Comparison of ENCODE assay signal across 9 cellular contexts in the genomic region with DNA sequence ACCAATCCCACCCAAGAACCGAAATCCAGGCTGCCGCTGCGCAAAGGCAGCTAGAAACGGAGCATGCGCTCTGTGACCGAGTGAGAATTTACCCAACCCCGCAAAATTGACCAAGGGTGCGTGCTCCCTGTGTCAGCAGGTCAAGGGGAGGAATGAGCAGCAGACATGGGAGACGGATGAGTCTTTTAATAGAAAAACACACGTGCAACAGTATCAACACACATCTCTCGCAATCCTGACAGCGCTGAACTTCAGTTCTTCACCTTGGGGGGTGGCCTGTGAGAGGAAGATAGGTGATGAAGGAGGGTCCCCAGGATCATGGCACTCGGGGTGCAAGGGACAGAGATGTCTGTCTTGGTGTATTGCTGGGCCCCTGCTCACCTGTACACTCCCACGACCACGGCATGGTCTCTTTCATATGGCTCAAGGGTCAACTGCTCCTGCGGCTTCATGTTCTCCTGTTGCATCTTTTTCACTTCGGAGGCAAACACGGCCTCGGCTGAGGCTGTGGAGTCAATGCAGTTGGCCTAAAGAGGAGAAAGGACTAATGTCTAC. TPM values are rescaled to one million over a fixed set of nuclear protein-coding genes. Genes with fewer than 3 reads are reported as not detected.
DNase-seq lines count a peak whose midpoint lies in the region; ATAC-seq and TF ChIP-seq lines count a peak whose summit lies in the region.
"Had no signal": no experiment of that assay in that cellular context is flagged by ENCODE, and none has a peak within 500 bp of the region (broad histone marks: within the 10 kb centered on the region; RNA-seq: fewer than 3 reads in every experiment).

No MANE protein-coding gene starts in this region.

- H3K27ac ChIP-seq in brain microvascular endothelial cell (no peak overlapping the region), uterus (peak overlapping the region; percentile 89)

- ATAC-seq in mucosa of descending colon (no peak), GM18870 (IDR thresholded peaks at IDR 0.05; ENCODE audit: unreplicated experiment) (no peak)

- no peaks in the 10 kb centered on the region for H3K27me3 ChIP-seq in brain microvascular endothelial cell (replicated peaks)
- no peaks in the 10 kb centered on the region for H3K27me3 ChIP-seq in uterus

- no peaks in the 10 kb centered on the region for H3K9me3 ChIP-seq in mucosa of descending colon
- H3K9me3 ChIP-seq in uterus, result no peaks in the 10 kb centered on the region

- TF ChIP-seq POLR2A in uterus (IDR thresholded peaks at IDR 0.05), result no peak

- peaks cover 13% of the 10 kb centered on the region for H3K4me1 ChIP-seq in mucosa of descending colon (ENCODE audit: low read depth)
- H3K4me1 ChIP-seq in uterus, result peaks cover 0 to 14% of the 10 kb centered on the region in 2 donors

- DNase-seq in stimulated activated naive CD4-positive, alpha-beta T cell treated with Interleukin-2 at 50 U/mL for 16 hours (lab: John Stamatoyannopoulos, UW), result peak; percentile 11
- DNase-seq in stimulated activated naive CD4-positive, alpha-beta T cell (lab: John Stamatoyannopoulos, UW), result no peak
- DNase-seq in brain microvascular endothelial cell, result no peak
- DNase-seq in mucosa of descending colon, result no peak
- no peak for DNase-seq in uterus
- no peak for DNase-seq in stimulated activated CD4-positive, alpha-beta T cell treated with anti-CD3 and anti-CD28 coated beads, Interleukin-2, amount 100 ng/mL, for 48 hours
- DNase-seq in NCI-H1105 (lab: John Stamatoyannopoulos, UW), result no peak

- in situ Hi-C loops in brain microvascular endothelial cell (cut with HindIII; ENCODE audit: low pct_ligation_motif_present, low sequenced_read_pairs), result no loop called here

- H3K36me3 ChIP-seq in brain microvascular endothelial cell (replicated peaks) (peaks cover 53% of the 10 kb centered on the region), mucosa of descending colon (ENCODE audit: low read depth) (no peaks in the 10 kb centered on the region), uterus (no peaks in the 10 kb centered on the region)

- intact Hi-C loops in mucosa of descending colon (cut with DNase I, micrococcal nuclease), result no loop called here
- intact Hi-C loops in uterus (cut with DNase I; ENCODE audit: low total_unique reads), result no loop called here

- H3K4me3 ChIP-seq in brain microvascular endothelial cell (ENCODE audit: low read depth, low read length), result peak overlapping the region; percentile 80
- peak overlapping the region; percentile 94 for H3K4me3 ChIP-seq in mucosa of descending colon
- H3K4me3 ChIP-seq in uterus, result peak overlapping the region in 1 of 2 donors; percentile 92

- no peak for TF ChIP-seq CTCF in brain microvascular endothelial cell (IDR thresholded peaks at IDR 0.05; ENCODE audit: low read depth, low read length, missing control alignments)
- no peak for TF ChIP-seq CTCF in mucosa of descending colon (IDR thresholded peaks at IDR 0.05)
- TF ChIP-seq CTCF in uterus (IDR thresholded peaks at IDR 0.05), result no peak

RNA-seq across cellular contexts. Expression of a gene that starts 0.4 kb away (rescaled TPM):
- total RNA-seq in mucosa of descending colon (10 to 100 TPM; 14.5 to 27.2 (median 23.7) TPM), uterus (10 to 100 TPM in 2 of 4 donors, 1 to 10 TPM in 2; 1.3 to 15.0 (median 10.1) TPM)

RNA-seq across cellular contexts. Expression of a gene that starts 11.8 kb away (rescaled TPM):
- total RNA-seq in mucosa of descending colon (100 to 1,000 TPM; 126 to 200 (median 155) TPM), uterus (100 to 1,000 TPM in 3 of 4 donors, 10 to 100 TPM in 1; 71.7 to 327 (median 277) TPM)

RNA-seq across cellular contexts. Expression of a gene that starts 55.7 kb away (rescaled TPM):
- total RNA-seq in mucosa of descending colon (not detected), uterus (not detected)
- total RNA-seq: M059J had no signal
